1 cellular context compared by ENCODE assay signal in genomic region chr5:9468070-9468388, GRCh38.
TF ChIP-seq lines count a peak whose summit lies in the region.

No MANE protein-coding gene starts in this region.

TF ChIP-seq in GM23338, 12 proteins besides CTCF, POLR2A, EP300 and RAD21 (continued from another document):
- no peak for TF ChIP-seq REST (IDR thresholded peaks at IDR 0.05; ENCODE audit: unreplicated experiment)
- no peak for TF ChIP-seq CREB1 (CRISPR knock-in tag; IDR thresholded peaks at IDR 0.05; ENCODE audit: low read depth)
- no peak for TF ChIP-seq ZNF462 (CRISPR knock-in tag; IDR thresholded peaks at IDR 0.05)
- TF ChIP-seq NANOG (IDR thresholded peaks at IDR 0.05; ENCODE audit: borderline replicate concordance), result no peak
- TF ChIP-seq JUNB (IDR thresholded peaks at IDR 0.05; ENCODE audit: unreplicated experiment), result no peak
- no peak for TF ChIP-seq ZNF331 (CRISPR knock-in tag; IDR thresholded peaks at IDR 0.05; ENCODE audit: low read depth)
